In the genomic region with DNA sequence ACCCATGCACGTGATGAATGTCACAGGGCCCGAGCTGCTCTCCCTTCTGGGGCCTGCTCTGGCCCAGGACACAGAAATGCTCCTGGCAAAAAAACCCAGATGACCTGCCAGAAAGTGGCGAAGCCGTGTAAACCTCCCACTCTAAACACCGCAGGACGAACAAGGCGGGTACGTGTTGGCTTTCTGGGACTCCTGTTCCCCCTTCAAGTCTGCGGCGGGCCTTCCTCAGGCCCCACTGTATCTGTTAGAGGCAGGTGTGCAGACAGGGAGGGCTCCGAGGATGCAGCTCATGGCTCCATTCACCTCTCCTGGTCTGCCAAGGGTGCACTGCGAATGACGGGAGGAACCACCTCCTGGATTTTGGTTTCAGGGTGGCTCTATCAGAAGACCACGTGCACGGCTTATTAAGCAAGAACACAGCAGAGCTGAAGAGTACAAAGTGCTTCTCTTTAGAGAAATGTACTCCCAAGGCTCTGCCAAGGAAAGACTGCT, we compare ENCODE assay signal across 2 cellular contexts.
A peak's percentile ranks its signal among the peaks of the same experiment; 100 is the strongest.
TF ChIP-seq lines count a peak whose summit lies in the region.

No MANE protein-coding gene starts in this region.

TF ChIP-seq in liver, 16 proteins besides CTCF, POLR2A, EP300 and RAD21 (continued from another document):
- TF ChIP-seq, protein P1, sequence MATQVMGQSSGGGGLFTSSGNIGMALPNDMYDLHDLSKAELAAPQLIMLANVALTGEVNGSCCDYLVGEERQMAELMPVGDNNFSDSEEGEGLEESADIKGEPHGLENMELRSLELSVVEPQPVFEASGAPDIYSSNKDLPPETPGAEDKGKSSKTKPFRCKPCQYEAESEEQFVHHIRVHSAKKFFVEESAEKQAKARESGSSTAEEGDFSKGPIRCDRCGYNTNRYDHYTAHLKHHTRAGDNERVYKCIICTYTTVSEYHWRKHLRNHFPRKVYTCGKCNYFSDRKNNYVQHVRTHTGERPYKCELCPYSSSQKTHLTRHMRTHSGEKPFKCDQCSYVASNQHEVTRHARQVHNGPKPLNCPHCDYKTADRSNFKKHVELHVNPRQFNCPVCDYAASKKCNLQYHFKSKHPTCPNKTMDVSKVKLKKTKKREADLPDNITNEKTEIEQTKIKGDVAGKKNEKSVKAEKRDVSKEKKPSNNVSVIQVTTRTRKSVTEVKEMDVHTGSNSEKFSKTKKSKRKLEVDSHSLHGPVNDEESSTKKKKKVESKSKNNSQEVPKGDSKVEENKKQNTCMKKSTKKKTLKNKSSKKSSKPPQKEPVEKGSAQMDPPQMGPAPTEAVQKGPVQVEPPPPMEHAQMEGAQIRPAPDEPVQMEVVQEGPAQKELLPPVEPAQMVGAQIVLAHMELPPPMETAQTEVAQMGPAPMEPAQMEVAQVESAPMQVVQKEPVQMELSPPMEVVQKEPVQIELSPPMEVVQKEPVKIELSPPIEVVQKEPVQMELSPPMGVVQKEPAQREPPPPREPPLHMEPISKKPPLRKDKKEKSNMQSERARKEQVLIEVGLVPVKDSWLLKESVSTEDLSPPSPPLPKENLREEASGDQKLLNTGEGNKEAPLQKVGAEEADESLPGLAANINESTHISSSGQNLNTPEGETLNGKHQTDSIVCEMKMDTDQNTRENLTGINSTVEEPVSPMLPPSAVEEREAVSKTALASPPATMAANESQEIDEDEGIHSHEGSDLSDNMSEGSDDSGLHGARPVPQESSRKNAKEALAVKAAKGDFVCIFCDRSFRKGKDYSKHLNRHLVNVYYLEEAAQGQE (IDR thresholded peaks at IDR 0.05) = no peak
- peak in 1 of 2 donors; percentile 65 for TF ChIP-seq RXRA (IDR thresholded peaks at IDR 0.05)
- TF ChIP-seq YY1 (IDR thresholded peaks at IDR 0.05) = peak; percentile 21
- no peak for TF ChIP-seq JUND (IDR thresholded peaks at IDR 0.05)
TF ChIP-seq in liver: peak in this region for 3.

TF ChIP-seq in HepG2, 621 proteins besides CTCF, POLR2A, EP300 and RAD21 (continued from another document):
- TF ChIP-seq, protein P2, sequence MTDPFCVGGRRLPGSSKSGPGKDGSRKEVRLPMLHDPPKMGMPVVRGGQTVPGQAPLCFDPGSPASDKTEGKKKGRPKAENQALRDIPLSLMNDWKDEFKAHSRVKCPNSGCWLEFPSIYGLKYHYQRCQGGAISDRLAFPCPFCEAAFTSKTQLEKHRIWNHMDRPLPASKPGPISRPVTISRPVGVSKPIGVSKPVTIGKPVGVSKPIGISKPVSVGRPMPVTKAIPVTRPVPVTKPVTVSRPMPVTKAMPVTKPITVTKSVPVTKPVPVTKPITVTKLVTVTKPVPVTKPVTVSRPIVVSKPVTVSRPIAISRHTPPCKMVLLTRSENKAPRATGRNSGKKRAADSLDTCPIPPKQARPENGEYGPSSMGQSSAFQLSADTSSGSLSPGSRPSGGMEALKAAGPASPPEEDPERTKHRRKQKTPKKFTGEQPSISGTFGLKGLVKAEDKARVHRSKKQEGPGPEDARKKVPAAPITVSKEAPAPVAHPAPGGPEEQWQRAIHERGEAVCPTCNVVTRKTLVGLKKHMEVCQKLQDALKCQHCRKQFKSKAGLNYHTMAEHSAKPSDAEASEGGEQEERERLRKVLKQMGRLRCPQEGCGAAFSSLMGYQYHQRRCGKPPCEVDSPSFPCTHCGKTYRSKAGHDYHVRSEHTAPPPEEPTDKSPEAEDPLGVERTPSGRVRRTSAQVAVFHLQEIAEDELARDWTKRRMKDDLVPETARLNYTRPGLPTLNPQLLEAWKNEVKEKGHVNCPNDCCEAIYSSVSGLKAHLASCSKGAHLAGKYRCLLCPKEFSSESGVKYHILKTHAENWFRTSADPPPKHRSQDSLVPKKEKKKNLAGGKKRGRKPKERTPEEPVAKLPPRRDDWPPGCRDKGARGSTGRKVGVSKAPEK (CRISPR knock-in tag; IDR thresholded peaks at IDR 0.05; ENCODE audit: borderline replicate concordance) = no peak
- no peak for TF ChIP-seq SUZ12 (IDR thresholded peaks at IDR 0.05; ENCODE audit: low read depth, low read length)
- no peak for TF ChIP-seq CREM (IDR thresholded peaks at IDR 0.05)
- no peak for TF ChIP-seq CREM (CRISPR knock-in tag; IDR thresholded peaks at IDR 0.05)
- no peak for TF ChIP-seq ZNF484 (CRISPR knock-in tag; IDR thresholded peaks at IDR 0.05; ENCODE audit: borderline replicate concordance, low read depth)
- TF ChIP-seq ZFYVE20 (CRISPR knock-in tag; IDR thresholded peaks at IDR 0.05; ENCODE audit: borderline replicate concordance, low read depth) = no peak
- no peak for TF ChIP-seq NFYB (CRISPR knock-in tag; IDR thresholded peaks at IDR 0.05)
- TF ChIP-seq ZNF713 (CRISPR knock-in tag; IDR thresholded peaks at IDR 0.05) = no peak
- no peak for TF ChIP-seq KAT2B (IDR thresholded peaks at IDR 0.05; ENCODE audit: borderline replicate concordance, low read depth, low read length)
- no peak for TF ChIP-seq SIX1 (CRISPR knock-in tag; IDR thresholded peaks at IDR 0.05; ENCODE audit: borderline replicate concordance)
- no peak for TF ChIP-seq SPEN (CRISPR knock-in tag; IDR thresholded peaks at IDR 0.05; ENCODE audit: low read depth)
- no peak for TF ChIP-seq ZNF337 (CRISPR knock-in tag; IDR thresholded peaks at IDR 0.05; ENCODE audit: borderline replicate concordance, low read depth)
- TF ChIP-seq, protein P3, sequence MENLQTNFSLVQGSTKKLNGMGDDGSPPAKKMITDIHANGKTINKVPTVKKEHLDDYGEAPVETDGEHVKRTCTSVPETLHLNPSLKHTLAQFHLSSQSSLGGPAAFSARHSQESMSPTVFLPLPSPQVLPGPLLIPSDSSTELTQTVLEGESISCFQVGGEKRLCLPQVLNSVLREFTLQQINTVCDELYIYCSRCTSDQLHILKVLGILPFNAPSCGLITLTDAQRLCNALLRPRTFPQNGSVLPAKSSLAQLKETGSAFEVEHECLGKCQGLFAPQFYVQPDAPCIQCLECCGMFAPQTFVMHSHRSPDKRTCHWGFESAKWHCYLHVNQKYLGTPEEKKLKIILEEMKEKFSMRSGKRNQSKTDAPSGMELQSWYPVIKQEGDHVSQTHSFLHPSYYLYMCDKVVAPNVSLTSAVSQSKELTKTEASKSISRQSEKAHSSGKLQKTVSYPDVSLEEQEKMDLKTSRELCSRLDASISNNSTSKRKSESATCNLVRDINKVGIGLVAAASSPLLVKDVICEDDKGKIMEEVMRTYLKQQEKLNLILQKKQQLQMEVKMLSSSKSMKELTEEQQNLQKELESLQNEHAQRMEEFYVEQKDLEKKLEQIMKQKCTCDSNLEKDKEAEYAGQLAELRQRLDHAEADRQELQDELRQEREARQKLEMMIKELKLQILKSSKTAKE (CRISPR knock-in tag; IDR thresholded peaks at IDR 0.05; ENCODE audit: borderline replicate concordance) = no peak
- TF ChIP-seq RFXAP (CRISPR knock-in tag; IDR thresholded peaks at IDR 0.05; ENCODE audit: borderline replicate concordance) = no peak
- TF ChIP-seq ZNF30 (CRISPR knock-in tag; IDR thresholded peaks at IDR 0.05) = no peak
